14 cellular contexts compared by ENCODE assay signal in genomic region chr1:47534040-47534328, GRCh38.
DNase-seq lines count a peak whose midpoint lies in the region; ATAC-seq and TF ChIP-seq lines count a peak whose summit lies in the region.
"Had no signal": no experiment of that assay in that cellular context is flagged by ENCODE, and none has a peak within 500 bp of the region (broad histone marks: within the 10 kb centered on the region; RNA-seq: fewer than 3 reads in every experiment).

No MANE protein-coding gene starts in this region.

- H3K27ac ChIP-seq in HEK293 (ENCODE audit: extremely low read depth, low read depth, low read length) (peak overlapping the region; percentile 34; the same call in 1 of the 2 replicates), layer of hippocampus (ENCODE audit: low read depth, low read length) (peak overlapping the region; percentile 21), testis (no peak overlapping the region)

- no peak for TF ChIP-seq POLR2A in testis (IDR thresholded peaks at IDR 0.05)

- CTCF ChIA-PET in HEK293 (lab: Yijun Ruan, JAX), result interaction anchor here (1.6 kb wide), 1 partner anchor 192 kb away, joined by 3 read pairs; no protein-coding TSS in a partner anchor

- no peaks in the 10 kb centered on the region for H3K36me3 Mint-ChIP-seq in stimulated activated effector memory CD8-positive, alpha-beta T cell treated with anti-CD3 and anti-CD28 coated beads, Interleukin-12 subunit alpha, Interleukin-12 subunit beta, amount 100 ng/mL, for 72 hours
- H3K36me3 Mint-ChIP-seq: activated naive CD8-positive, alpha-beta T cell treated with anti-CD3 and anti-CD28 coated beads, Interleukin-2, amount 10 ng/mL, durations not matched to agents 7 days and 5 days; CD4-positive, CD25-positive, alpha-beta regulatory T cell; T-cell had no signal

- TF ChIP-seq CTCF in HEK293 (tag by site-specific recombination; IDR thresholded peaks at IDR 0.05), result no peak
- no peak for TF ChIP-seq CTCF in testis (IDR thresholded peaks at IDR 0.05)

- POLR2A ChIA-PET in HEK293 (lab: Yijun Ruan, JAX), result no interaction called here

- H3K4me3 ChIP-seq in HEK293 (ENCODE audit: low read depth, low read length) (no peak overlapping the region), testis (no peak overlapping the region)

- ATAC-seq in SK-N-SH treated with all-trans-retinoic acid at 6 μM for 48 hours, result peak; percentile 7; the same call in 1 of the 3 replicates
- peak; percentile 16 for ATAC-seq in stimulated activated effector memory CD8-positive, alpha-beta T cell treated with anti-CD3 and anti-CD28 coated beads, Interleukin-12 subunit alpha, Interleukin-12 subunit beta, amount 100 ng/mL, for 72 hours
- no peak for ATAC-seq in GM21360 (IDR thresholded peaks at IDR 0.05; ENCODE audit: unreplicated experiment)
- ATAC-seq: esophagus mucosa had no signal

- WGBS in testis, 2 donors, result 39 to 50% methylated on average over 4 of the region's 4 CpGs

- intact Hi-C loops in testis (cut with DNase I; ENCODE audit: low total_unique reads), result no loop called here

- peaks cover 2% of the 10 kb centered on the region for H3K27me3 ChIP-seq in layer of hippocampus (ENCODE audit: control insufficient read depth, insufficient read depth, low read length)
- H3K27me3 ChIP-seq in testis, result no peaks in the 10 kb centered on the region

- no peaks in the 10 kb centered on the region for H3K9me3 Mint-ChIP-seq in stimulated activated effector memory CD8-positive, alpha-beta T cell treated with anti-CD3 and anti-CD28 coated beads, Interleukin-12 subunit alpha, Interleukin-12 subunit beta, amount 100 ng/mL, for 72 hours

- no peak overlapping the region for H3K27ac Mint-ChIP-seq in stimulated activated effector memory CD8-positive, alpha-beta T cell treated with anti-CD3 and anti-CD28 coated beads, Interleukin-12 subunit alpha, Interleukin-12 subunit beta, amount 100 ng/mL, for 72 hours
- H3K27ac Mint-ChIP-seq: activated naive CD8-positive, alpha-beta T cell treated with anti-CD3 and anti-CD28 coated beads, Interleukin-2, amount 10 ng/mL, durations not matched to agents 7 days and 5 days; CD4-positive, CD25-positive, alpha-beta regulatory T cell; T-cell had no signal

- DNase-seq in stimulated activated effector memory CD8-positive, alpha-beta T cell treated with anti-CD3 and anti-CD28 coated beads, Interleukin-12 subunit alpha, Interleukin-12 subunit beta, amount 100 ng/mL, for 72 hours (ENCODE audit: low spot score in 2 of 2), result no peak
- DNase-seq in dedifferentiated amniotic fluid mesenchymal stem cell (ENCODE audit: extremely low spot score), result no peak
- no peak for DNase-seq in testis
- DNase-seq: activated naive CD8-positive, alpha-beta T cell treated with anti-CD3 and anti-CD28 coated beads, Interleukin-2, amount 10 ng/mL, durations not matched to agents 7 days and 5 days; CD4-positive, CD25-positive, alpha-beta regulatory T cell; GDM1; MV-4-11; stimulated activated naive CD4-positive, alpha-beta T cell treated with Interleukin-2 at 50 U/mL for 16 hours had no signal

- H3K36me3 ChIP-seq in HEK293 (ENCODE audit: control insufficient read depth in 2 of 2, insufficient read depth in 1 of 2, low read length in 2 of 2), result no peaks in the 10 kb centered on the region
- H3K36me3 ChIP-seq in testis (ENCODE audit: low read depth, missing control alignments), result no peaks in the 10 kb centered on the region

- H3K4me1 Mint-ChIP-seq in stimulated activated effector memory CD8-positive, alpha-beta T cell treated with anti-CD3 and anti-CD28 coated beads, Interleukin-12 subunit alpha, Interleukin-12 subunit beta, amount 100 ng/mL, for 72 hours, result peaks cover 11% of the 10 kb centered on the region

- peak overlapping the region; percentile 57 for H3K4me3 Mint-ChIP-seq in stimulated activated effector memory CD8-positive, alpha-beta T cell treated with anti-CD3 and anti-CD28 coated beads, Interleukin-12 subunit alpha, Interleukin-12 subunit beta, amount 100 ng/mL, for 72 hours

- H3K4me1 ChIP-seq in HEK293 (ENCODE audit: control insufficient read depth, insufficient read depth, low read length) (peaks cover 23% of the 10 kb centered on the region), testis (peaks cover 11% of the 10 kb centered on the region)

- no peaks in the 10 kb centered on the region for H3K9me3 ChIP-seq in HEK293 (ENCODE audit: control insufficient read depth, insufficient read depth, low read depth, low read length)
- no peaks in the 10 kb centered on the region for H3K9me3 ChIP-seq in testis

TF ChIP-seq in HEK293, 187 proteins besides CTCF, POLR2A, EP300 and RAD21:
- TF ChIP-seq, protein P1, sequence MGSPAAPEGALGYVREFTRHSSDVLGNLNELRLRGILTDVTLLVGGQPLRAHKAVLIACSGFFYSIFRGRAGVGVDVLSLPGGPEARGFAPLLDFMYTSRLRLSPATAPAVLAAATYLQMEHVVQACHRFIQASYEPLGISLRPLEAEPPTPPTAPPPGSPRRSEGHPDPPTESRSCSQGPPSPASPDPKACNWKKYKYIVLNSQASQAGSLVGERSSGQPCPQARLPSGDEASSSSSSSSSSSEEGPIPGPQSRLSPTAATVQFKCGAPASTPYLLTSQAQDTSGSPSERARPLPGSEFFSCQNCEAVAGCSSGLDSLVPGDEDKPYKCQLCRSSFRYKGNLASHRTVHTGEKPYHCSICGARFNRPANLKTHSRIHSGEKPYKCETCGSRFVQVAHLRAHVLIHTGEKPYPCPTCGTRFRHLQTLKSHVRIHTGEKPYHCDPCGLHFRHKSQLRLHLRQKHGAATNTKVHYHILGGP (tag by site-specific recombination; IDR thresholded peaks at IDR 0.05), result no peak
- TF ChIP-seq ZNF423 (tag by site-specific recombination; IDR thresholded peaks at IDR 0.05) (no peak), ZNF223 (tag by site-specific recombination; IDR thresholded peaks at IDR 0.05) (0 out of 2 replicates have a peak, but pooled peaks have one; percentile 16)
TF ChIP-seq in HEK293: peak in this region for 1.

TF ChIP-seq in SK-N-SH treated with all-trans-retinoic acid at 6 μM for 48 hours, 23 proteins besides CTCF, POLR2A, EP300 and RAD21:
- no peak for TF ChIP-seq TOX (CRISPR knock-in tag; IDR thresholded peaks at IDR 0.05; ENCODE audit: borderline replicate concordance)
- TF ChIP-seq ESRRG (CRISPR knock-in tag; IDR thresholded peaks at IDR 0.05), result no peak
- no peak for TF ChIP-seq ZNF565 (CRISPR knock-in tag; conservative IDR thresholded peaks at IDR 0.05; ENCODE audit: low read depth)
- TF ChIP-seq ZC3H10 (CRISPR knock-in tag; IDR thresholded peaks at IDR 0.05), result no peak
- no peak for TF ChIP-seq SNAI2 (CRISPR knock-in tag; IDR thresholded peaks at IDR 0.05)
- TF ChIP-seq CSDC2 (CRISPR knock-in tag; IDR thresholded peaks at IDR 0.05), result no peak
- TF ChIP-seq PATZ1 (CRISPR knock-in tag; IDR thresholded peaks at IDR 0.05; ENCODE audit: borderline replicate concordance), result no peak

Comparison
In these comparisons a context has a peak if more than half of its experiments do, and no peak if none do; other contexts are left out.
1. H3K27ac ChIP-seq: peak in HEK293 (single experiment) and layer of hippocampus (single experiment); none in testis (0 of 2).